ENCODE assay signal across 14 cellular contexts in genomic region chr11:129694538-129694937, GRCh38.
DNase-seq lines count a peak whose midpoint lies in the region; ATAC-seq and TF ChIP-seq lines count a peak whose summit lies in the region.
"Had no signal": no experiment of that assay in that cellular context is flagged by ENCODE, and none has a peak within 500 bp of the region (broad histone marks: within the 10 kb centered on the region; RNA-seq: fewer than 3 reads in every experiment).

No MANE protein-coding gene starts in this region.

- H3K9me3 Mint-ChIP-seq in natural killer cell = no peaks in the 10 kb centered on the region
- H3K9me3 Mint-ChIP-seq in natural killer cell treated with Interleukin-12 subunit alpha and Interleukin-12 subunit beta and Interleukin-15 and Interleukin-18, amount 100 ng/mL, for 72 hours = no peaks in the 10 kb centered on the region
- H3K9me3 Mint-ChIP-seq: neural progenitor cell had no signal

- no peak for TF ChIP-seq CTCF in natural killer cell (IDR thresholded peaks at IDR 0.05)
- TF ChIP-seq CTCF in LNCaP clone FGC (IDR thresholded peaks at IDR 0.05; ENCODE audit: control insufficient read depth, extremely low read depth, insufficient read depth) = 0 out of 2 replicates have a peak, but pooled peaks have one; percentile 19
- TF ChIP-seq CTCF in brain microvascular endothelial cell (IDR thresholded peaks at IDR 0.05; ENCODE audit: low read depth, low read length, missing control alignments) = peak; percentile 31

- no peak overlapping the region for H3K27ac ChIP-seq in brain microvascular endothelial cell
- H3K27ac ChIP-seq: neural progenitor cell had no signal

- no peaks in the 10 kb centered on the region for H3K36me3 ChIP-seq in brain microvascular endothelial cell (replicated peaks)
- H3K36me3 ChIP-seq: neural progenitor cell had no signal

- no peaks in the 10 kb centered on the region for H3K36me3 Mint-ChIP-seq in natural killer cell
- no peaks in the 10 kb centered on the region for H3K36me3 Mint-ChIP-seq in natural killer cell treated with Interleukin-12 subunit alpha and Interleukin-12 subunit beta and Interleukin-15 and Interleukin-18, amount 100 ng/mL, for 72 hours
- H3K36me3 Mint-ChIP-seq: CD4-positive, CD25-positive, alpha-beta regulatory T cell; neural progenitor cell had no signal

- ATAC-seq in natural killer cell = no peak
- ATAC-seq in natural killer cell treated with Interleukin-12 subunit alpha and Interleukin-12 subunit beta and Interleukin-15 and Interleukin-18, amount 100 ng/mL, for 72 hours = no peak

- no peaks in the 10 kb centered on the region for H3K27me3 ChIP-seq in brain microvascular endothelial cell (replicated peaks)

- peaks cover 12 to 17% of the 10 kb centered on the region in 2 donors for H3K27me3 Mint-ChIP-seq in natural killer cell (ENCODE audit: low read depth in 2 of 2)
- H3K27me3 Mint-ChIP-seq in natural killer cell treated with Interleukin-12 subunit alpha and Interleukin-12 subunit beta and Interleukin-15 and Interleukin-18, amount 100 ng/mL, for 72 hours = peaks cover 9 to 19% of the 10 kb centered on the region in 2 donors
- H3K27me3 Mint-ChIP-seq: CD4-positive, CD25-positive, alpha-beta regulatory T cell had no signal

- H3K4me3 ChIP-seq in LNCaP clone FGC (ENCODE audit: low read depth, low read length) = no peak overlapping the region
- H3K4me3 ChIP-seq in brain microvascular endothelial cell (ENCODE audit: low read depth, low read length) = no peak overlapping the region
- H3K4me3 ChIP-seq: neural progenitor cell had no signal

- peaks cover 4 to 5% of the 10 kb centered on the region in 2 donors for H3K4me1 Mint-ChIP-seq in natural killer cell
- peaks cover 0 to 4% of the 10 kb centered on the region in 2 donors for H3K4me1 Mint-ChIP-seq in natural killer cell treated with Interleukin-12 subunit alpha and Interleukin-12 subunit beta and Interleukin-15 and Interleukin-18, amount 100 ng/mL, for 72 hours (ENCODE audit: low read depth in 2 of 2)

- DNase-seq in natural killer cell = no peak
- no peak for DNase-seq in natural killer cell treated with Interleukin-12 subunit alpha and Interleukin-12 subunit beta and Interleukin-15 and Interleukin-18, amount 100 ng/mL, for 72 hours (ENCODE audit: low spot score)
- no peak for DNase-seq in LNCaP clone FGC (ENCODE audit: low read depth)
- DNase-seq in brain microvascular endothelial cell = no peak
- peak; percentile 45 for DNase-seq in stimulated activated CD8-positive, alpha-beta memory T cell treated with anti-CD3 and anti-CD28 coated beads, Interleukin-4, amount 100 ng/mL, for 48 hours
- no peak for DNase-seq in OCI-M1 (lab: John Stamatoyannopoulos, UW)
- no peak for DNase-seq in NCI-H345 (lab: John Stamatoyannopoulos, UW)
- DNase-seq in NCI-H774 (lab: John Stamatoyannopoulos, UW) = no peak
- DNase-seq: activated CD8-positive, alpha-beta memory T cell treated with anti-CD3 and anti-CD28 coated beads for 24 hours; aorta; NCI-H146; Right ventricle myocardium superior had no signal

- H3K4me3 Mint-ChIP-seq in natural killer cell = peak overlapping the region; percentile 22
- H3K4me3 Mint-ChIP-seq in natural killer cell treated with Interleukin-12 subunit alpha and Interleukin-12 subunit beta and Interleukin-15 and Interleukin-18, amount 100 ng/mL, for 72 hours = no peak overlapping the region
- H3K4me3 Mint-ChIP-seq: neural progenitor cell had no signal

- in situ Hi-C loops in brain microvascular endothelial cell (cut with HindIII; ENCODE audit: low pct_ligation_motif_present, low sequenced_read_pairs) = no loop called here

- intact Hi-C loops in natural killer cell (cut with micrococcal nuclease) = no loop called here

- no peak overlapping the region for H3K27ac Mint-ChIP-seq in natural killer cell
- no peak overlapping the region for H3K27ac Mint-ChIP-seq in natural killer cell treated with Interleukin-12 subunit alpha and Interleukin-12 subunit beta and Interleukin-15 and Interleukin-18, amount 100 ng/mL, for 72 hours
- H3K27ac Mint-ChIP-seq: neural progenitor cell had no signal
